Comparison of ENCODE assay signal across 8 cellular contexts in the genomic region with DNA sequence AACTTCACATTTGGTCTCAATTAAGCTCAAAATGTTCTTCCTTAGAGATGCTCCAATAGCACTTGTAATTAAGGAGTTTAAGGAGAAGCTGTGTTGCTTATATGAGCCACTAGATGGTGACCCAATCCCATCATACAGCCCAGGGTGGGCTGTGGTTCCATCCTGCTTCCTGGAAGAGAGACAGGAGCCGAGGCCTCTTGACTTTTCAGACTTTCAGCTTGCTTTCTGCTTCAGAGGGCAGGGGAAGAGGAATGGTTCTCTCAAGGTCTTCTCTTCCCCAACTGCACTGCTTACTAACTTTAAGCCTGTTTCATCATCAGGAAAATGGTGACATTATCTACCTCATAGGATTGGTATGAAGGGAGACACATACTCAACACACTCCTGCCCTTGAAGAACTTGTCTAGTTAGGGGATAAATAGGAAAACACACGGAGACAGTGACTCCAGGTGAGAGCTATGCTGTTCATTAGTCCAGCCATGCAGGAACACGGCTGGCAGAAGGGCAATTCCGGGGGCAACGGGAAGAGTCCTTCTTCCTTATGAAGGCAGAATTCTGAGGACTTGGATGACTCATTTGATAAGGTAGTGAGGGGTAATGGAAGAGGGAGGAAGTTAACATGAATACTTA. TPM values are rescaled to one million over a fixed set of nuclear protein-coding genes. Genes with fewer than 3 reads are reported as not detected.
DNase-seq lines count a peak whose midpoint lies in the region; ATAC-seq and TF ChIP-seq lines count a peak whose summit lies in the region.

No MANE protein-coding gene starts in this region.

- TF ChIP-seq CTCF in CD14-positive monocyte (IDR thresholded peaks at IDR 0.05) (peak; percentile 41), breast epithelium (IDR thresholded peaks at IDR 0.05) (peak in 2 of 3 donors; percentile 32 to 57)

- H3K4me3 ChIP-seq in HAP-1 (no peak overlapping the region), breast epithelium (no peak overlapping the region)

- H3K4me3 Mint-ChIP-seq in CD14-positive monocyte = no peak overlapping the region
- H3K4me3 Mint-ChIP-seq in stimulated activated naive CD8-positive, alpha-beta T cell treated with anti-CD3 and anti-CD28 coated beads, Interleukin-15, amount 100 ng/mL, for 72 hours = no peak overlapping the region

- H3K36me3 ChIP-seq in HAP-1 (replicated peaks) (peaks cover 3% of the 10 kb centered on the region; the same call in 1 of the 2 replicates), breast epithelium (no peaks in the 10 kb centered on the region)

- peak; percentile 60 for ATAC-seq in stimulated activated naive CD8-positive, alpha-beta T cell treated with anti-CD3 and anti-CD28 coated beads, Interleukin-15, amount 100 ng/mL, for 72 hours
- no peak for ATAC-seq in GM19324 (IDR thresholded peaks at IDR 0.05; ENCODE audit: low FRiP score, unreplicated experiment)

- H3K36me3 Mint-ChIP-seq in CD14-positive monocyte = peaks cover 58 to 71% of the 10 kb centered on the region in 2 donors

- H3K9me3 ChIP-seq in HAP-1 (no peaks in the 10 kb centered on the region), breast epithelium (no peaks in the 10 kb centered on the region)

- H3K27me3 ChIP-seq in HAP-1 (ENCODE audit: low read depth) = no peaks in the 10 kb centered on the region
- no peaks in the 10 kb centered on the region for H3K27me3 ChIP-seq in breast epithelium

- H3K27me3 Mint-ChIP-seq in CD14-positive monocyte (ENCODE audit: low read depth in 3 of 3) = peaks cover 0 to 1% (median 1%) of the 10 kb centered on the region in 3 donors
- H3K27me3 Mint-ChIP-seq in stimulated activated naive CD8-positive, alpha-beta T cell treated with anti-CD3 and anti-CD28 coated beads, Interleukin-15, amount 100 ng/mL, for 72 hours = no peaks in the 10 kb centered on the region

- peaks cover 8% of the 10 kb centered on the region for H3K4me1 Mint-ChIP-seq in CD14-positive monocyte
- H3K4me1 Mint-ChIP-seq in stimulated activated naive CD8-positive, alpha-beta T cell treated with anti-CD3 and anti-CD28 coated beads, Interleukin-15, amount 100 ng/mL, for 72 hours = peaks cover 7% of the 10 kb centered on the region

- TF ChIP-seq POLR2A in breast epithelium (IDR thresholded peaks at IDR 0.05) = no peak

- H3K4me1 ChIP-seq in HAP-1 = peaks cover 20% of the 10 kb centered on the region
- no peaks in the 10 kb centered on the region for H3K4me1 ChIP-seq in breast epithelium

- DNase-seq in CD14-positive monocyte (ENCODE audit: low spot score) = no peak
- peak; percentile 76 to 79 for DNase-seq in HAP-1 (ENCODE audit: low spot score in 2 of 2)
- peak; percentile 81 to 93 for DNase-seq in NCI-H526 (lab: John Stamatoyannopoulos, UW)
- no peak for DNase-seq in breast epithelium (ENCODE audit: low spot score in 2 of 2)
- peak; percentile 76 for DNase-seq in iris pigment epithelial cell (ENCODE audit: low read depth)
- no peak for DNase-seq in stimulated activated naive CD8-positive, alpha-beta T cell treated with anti-CD3 and anti-CD28 coated beads, Interleukin-15, amount 100 ng/mL, for 72 hours
- DNase-seq in cortex of kidney (lab: John Stamatoyannopoulos, UW) = no peak

- H3K27ac Mint-ChIP-seq in CD14-positive monocyte = peak overlapping the region in 4 of 7 donors; percentile 25 to 80 (median 46)
- peak overlapping the region in 1 of 2 donors; percentile 69 for H3K27ac Mint-ChIP-seq in stimulated activated naive CD8-positive, alpha-beta T cell treated with anti-CD3 and anti-CD28 coated beads, Interleukin-15, amount 100 ng/mL, for 72 hours

- no peaks in the 10 kb centered on the region for H3K9me3 Mint-ChIP-seq in CD14-positive monocyte
- no peaks in the 10 kb centered on the region for H3K9me3 Mint-ChIP-seq in stimulated activated naive CD8-positive, alpha-beta T cell treated with anti-CD3 and anti-CD28 coated beads, Interleukin-15, amount 100 ng/mL, for 72 hours

- intact Hi-C loops in CD14-positive monocyte (cut with micrococcal nuclease) (no loop called here), breast epithelium (cut with DNase I; ENCODE audit: low total_unique reads) (loop anchor here (5.0 kb wide), 1 partner anchor 1451 kb away; no protein-coding TSS in a partner anchor)

- in situ Hi-C loops in HAP-1 (cut with MboI; ENCODE audit: low sequenced_read_pairs) = loop anchor here (5.0 to 10.0 kb wide), 3 partner anchors 53 to 333 kb away; no protein-coding TSS in a partner anchor

- no peak overlapping the region for H3K27ac ChIP-seq in breast epithelium

RNA-seq across cellular contexts. Expression of gene TMEM218, which starts 20.1 kb away (rescaled TPM):
- 10 to 100 TPM; 55.7 to 57.7 TPM for polyA plus RNA-seq in CD14-positive monocyte
- 10 to 100 TPM; 20.6 to 26.2 (median 22.4) TPM for total RNA-seq in breast epithelium

RNA-seq across cellular contexts. Expression of gene SLC37A2, which starts 28.3 kb away (rescaled TPM):
- polyA plus RNA-seq in CD14-positive monocyte = 10 to 100 TPM; 70.8 to 81.5 TPM
- 10 to 100 TPM in 2 of 3 donors, 1 to 10 TPM in 1; 3.9 to 38.9 (median 13.6) TPM for total RNA-seq in breast epithelium

Comparison
In these comparisons a context has a peak if more than half of its experiments do, and no peak if none do; other contexts are left out.
1. DNase-seq: peak in HAP-1 (2 of 2), NCI-H526 (2 of 2) and iris pigment epithelial cell (single experiment); none in CD14-positive monocyte (single experiment), breast epithelium (0 of 2), stimulated activated naive CD8-positive, alpha-beta T cell treated with anti-CD3 and anti-CD28 coated beads, Interleukin-15, amount 100 ng/mL, for 72 hours (0 of 2) and cortex of kidney (single experiment).